In the genomic region with DNA sequence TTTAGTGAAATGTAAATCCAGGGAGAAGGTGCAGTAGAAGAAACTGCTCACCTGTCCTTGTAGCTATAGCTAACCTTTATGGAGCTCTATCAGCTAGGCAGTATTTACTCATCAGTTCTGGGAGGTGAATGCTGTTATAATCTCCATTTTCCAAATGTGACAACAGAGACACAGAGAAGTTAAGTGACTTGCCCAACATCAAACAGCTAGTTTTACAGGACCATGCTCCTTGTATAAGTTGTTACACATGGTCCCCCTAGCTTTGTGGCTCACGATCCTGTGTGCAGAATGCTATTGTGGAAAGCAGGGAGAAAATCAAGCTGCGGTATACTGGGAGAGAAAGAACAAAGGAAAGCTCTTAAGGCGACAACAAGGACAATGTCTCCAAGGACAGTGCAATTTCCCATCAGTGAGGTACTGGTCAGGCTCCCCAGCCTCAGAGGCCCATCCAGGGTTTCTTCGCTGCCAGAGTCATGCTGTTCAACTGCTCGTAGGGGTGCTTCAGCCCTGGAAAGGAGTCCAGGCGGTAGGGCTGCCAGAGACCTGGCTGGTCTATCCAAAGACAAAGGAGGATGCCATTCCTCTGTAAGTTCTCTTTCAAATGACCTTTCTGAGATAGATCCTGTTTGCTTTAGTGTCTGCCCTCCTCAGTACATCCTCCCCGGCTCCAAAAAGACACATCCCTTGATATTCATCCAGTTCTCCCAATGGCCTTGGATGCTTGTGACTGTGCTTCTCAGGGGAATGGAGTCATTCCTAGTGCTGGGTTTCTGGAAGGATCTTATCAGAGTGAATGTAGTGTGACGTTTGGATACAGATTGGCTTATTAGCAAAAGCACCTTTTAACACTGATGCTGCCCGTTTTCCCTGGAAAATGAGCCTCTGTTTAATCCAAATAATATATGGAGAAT, we compare ENCODE assay signal across 14 cellular contexts.
DNase-seq lines count a peak whose midpoint lies in the region; TF ChIP-seq lines count a peak whose summit lies in the region.
"Had no signal": no experiment of that assay in that cellular context is flagged by ENCODE, and none has a peak within 500 bp of the region (broad histone marks: within the 10 kb centered on the region; RNA-seq: fewer than 3 reads in every experiment).

No MANE protein-coding gene starts in this region.

- H3K4me3 ChIP-seq in HUES48 (ENCODE audit: low read depth, low read length) (no peak overlapping the region), ascending aorta (no peak overlapping the region), liver (ENCODE audit: low read depth in 1 of 3, low read length in 3 of 3) (no peak overlapping the region), tibial artery (no peak overlapping the region), dorsolateral prefrontal cortex (no peak overlapping the region)
- H3K4me3 ChIP-seq: HAP-1 had no signal

- H3K9ac ChIP-seq in HUES48 (ENCODE audit: low read depth, low read length) (no peak overlapping the region), liver (ENCODE audit: low read depth in 1 of 2, low read length in 2 of 2) (no peak overlapping the region)

- no peak for DNase-seq in ascending aorta (ENCODE audit: low spot score in 2 of 2)
- DNase-seq in tibial artery: peak in 1 of 2 donors; percentile 20
- DNase-seq in SIG-M5 (lab: John Stamatoyannopoulos, UW): no peak
- no peak for DNase-seq in NCI-H69 (lab: John Stamatoyannopoulos, UW)
- DNase-seq in dorsolateral prefrontal cortex: no peak
- DNase-seq: CD8-positive, alpha-beta T cell; effector CD4-positive, alpha-beta T cell; naive thymus-derived CD4-positive, alpha-beta T cell; NCI-H1105; retina; stimulated activated CD4-positive, alpha-beta T cell treated with anti-CD3 and anti-CD28 coated beads, Interleukin-1b, Interleukin-23, amount 100 ng/mL, for 48 hours had no signal

- no peaks in the 10 kb centered on the region for H3K9me3 ChIP-seq in HUES48 (ENCODE audit: control insufficient read depth, insufficient read depth, low read length)
- no peaks in the 10 kb centered on the region for H3K9me3 ChIP-seq in ascending aorta
- H3K9me3 ChIP-seq in liver (ENCODE audit: control insufficient read depth in 4 of 4, low read length in 3 of 4): no peaks in the 10 kb centered on the region
- no peaks in the 10 kb centered on the region for H3K9me3 ChIP-seq in tibial artery
- H3K9me3 ChIP-seq: HAP-1 had no signal

- intact Hi-C loops in ascending aorta (cut with DNase I): no loop called here
- intact Hi-C loops in tibial artery (cut with DNase I; ENCODE audit: low total_unique reads): no loop called here
- intact Hi-C loops in dorsolateral prefrontal cortex (cut with DNase I): no loop called here

- H3K27ac ChIP-seq in HUES48 (ENCODE audit: low read depth, low read length) (peak overlapping the region; percentile 43), ascending aorta (peak overlapping the region; percentile 80 to 83), liver (ENCODE audit: low read depth in 1 of 2, low read length in 2 of 2) (peak overlapping the region; percentile 92 to 96), tibial artery (peak overlapping the region; percentile 4 to 22), dorsolateral prefrontal cortex (peak overlapping the region in 1 of 59 donors; percentile 18)

- H3K4me1 ChIP-seq in HUES48 (ENCODE audit: control insufficient read depth, insufficient read depth, low read length) (peaks cover 10% of the 10 kb centered on the region; the same call in 1 of the 2 replicates), ascending aorta (peaks cover 0 to 17% of the 10 kb centered on the region in 2 donors), liver (ENCODE audit: control insufficient read depth in 4 of 4, insufficient read depth in 4 of 4, low read length in 3 of 4) (peaks cover 6 to 29% (median 11%) of the 10 kb centered on the region in 4 donors), tibial artery (peaks cover 0 to 14% (median 3%) of the 10 kb centered on the region in 4 donors)

- no peaks in the 10 kb centered on the region for H3K36me3 ChIP-seq in HUES48 (ENCODE audit: control insufficient read depth, insufficient read depth, low read length)
- no peaks in the 10 kb centered on the region for H3K36me3 ChIP-seq in ascending aorta
- no peaks in the 10 kb centered on the region for H3K36me3 ChIP-seq in liver (ENCODE audit: control insufficient read depth in 4 of 4, insufficient read depth in 3 of 4, low read depth in 1 of 4, low read length in 3 of 4)
- H3K36me3 ChIP-seq in tibial artery: no peaks in the 10 kb centered on the region
- H3K36me3 ChIP-seq: HAP-1 had no signal

- H3K27me3 ChIP-seq in HUES48 (ENCODE audit: control insufficient read depth, insufficient read depth, low read length): no peaks in the 10 kb centered on the region
- H3K27me3 ChIP-seq in ascending aorta: no peaks in the 10 kb centered on the region
- no peaks in the 10 kb centered on the region for H3K27me3 ChIP-seq in liver (ENCODE audit: control insufficient read depth in 4 of 4, insufficient read depth in 4 of 4, low read length in 3 of 4)
- no peaks in the 10 kb centered on the region for H3K27me3 ChIP-seq in tibial artery
- no peaks in the 10 kb centered on the region for H3K27me3 ChIP-seq in dorsolateral prefrontal cortex

- WGBS in liver: 86% methylated on average over 9 of the region's 9 CpGs

- TF ChIP-seq CTCF in ascending aorta (IDR thresholded peaks at IDR 0.05): no peak
- TF ChIP-seq CTCF in liver (IDR thresholded peaks at IDR 0.05; ENCODE audit: low read depth, low read length, missing input control): no peak
- TF ChIP-seq CTCF in tibial artery (IDR thresholded peaks at IDR 0.05): no peak
- no peak for TF ChIP-seq CTCF in dorsolateral prefrontal cortex (IDR thresholded peaks at IDR 0.05 in 54 of 56, conservative IDR thresholded peaks at IDR 0.05 in 2 of 56; ENCODE audit: low read depth in 1 of 56, partially characterized antibody in 56 of 56)

- no peak for TF ChIP-seq RAD21 in liver (IDR thresholded peaks at IDR 0.05)

TF ChIP-seq in liver, 16 proteins besides CTCF, POLR2A, EP300 and RAD21:
- no peak for TF ChIP-seq FOXA1 (IDR thresholded peaks at IDR 0.05)
- TF ChIP-seq YY1 (IDR thresholded peaks at IDR 0.05): no peak
- no peak for TF ChIP-seq RXRA (IDR thresholded peaks at IDR 0.05)
- no peak for TF ChIP-seq HNF4A (conservative IDR thresholded peaks at IDR 0.05)
TF ChIP-seq in liver: peak in this region for 0.
